In the genomic region with DNA sequence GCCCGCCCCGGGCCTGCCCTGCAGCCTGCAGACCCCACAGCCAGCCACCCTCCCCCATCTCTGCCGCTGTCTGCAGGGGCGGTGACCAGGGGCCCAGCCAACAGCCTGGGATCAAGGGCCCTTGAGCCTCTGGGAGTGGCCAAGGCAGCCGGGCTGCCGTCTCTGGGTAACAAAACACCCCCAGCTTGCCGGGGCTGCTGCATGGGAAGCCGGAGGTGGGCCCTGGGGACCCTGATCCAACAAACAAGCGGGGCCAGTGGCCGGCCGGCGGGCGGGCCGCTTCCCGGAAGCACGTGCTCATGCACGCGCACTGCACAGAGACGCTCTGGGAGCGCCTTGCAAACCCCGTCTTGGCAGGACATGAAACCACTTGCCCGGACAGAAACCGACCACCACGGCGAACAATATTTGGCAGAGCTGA, we compare ENCODE assay signal across 12 cellular contexts. TPM values are rescaled to one million over a fixed set of nuclear protein-coding genes. Genes with fewer than 3 reads are reported as not detected.
A peak's percentile ranks its signal among the peaks of the same experiment; 100 is the strongest.
DNase-seq lines count a peak whose midpoint lies in the region; ATAC-seq lines count a peak whose summit lies in the region.
"Had no signal": no experiment of that assay in that cellular context is flagged by ENCODE, and none has a peak within 500 bp of the region (broad histone marks: within the 10 kb centered on the region; RNA-seq: fewer than 3 reads in every experiment).

No MANE protein-coding gene starts in this region.

- no peak for ATAC-seq in activated T-cell treated with anti-CD3 and anti-CD28 coated beads, Interleukin-2, amount 50 U/mL, for 72 hours (replicated peaks in 1 of 2)
- no peak for ATAC-seq in activated naive CD8-positive, alpha-beta T cell treated with anti-CD3 and anti-CD28 coated beads, Interleukin-2, amount 10 ng/mL, durations not matched to agents 7 days and 5 days (ENCODE audit: low read depth)
- ATAC-seq in left lobe of liver = peak; percentile 24
- ATAC-seq in stimulated activated naive B cell treated with anti-CD40 and anti-IgM and Interleukin-4, amounts not matched to agents 10 μg/mL and 1 μg/mL and 100 μg/mL, for 72 hours (replicated peaks) = peak; percentile 21 to 25
- no peak for ATAC-seq in GM21360 (IDR thresholded peaks at IDR 0.05; ENCODE audit: unreplicated experiment)
- ATAC-seq: gastroesophageal sphincter, Panc1 had no signal

- DNase-seq in activated T-cell treated with anti-CD3 and anti-CD28 coated beads, Interleukin-2, amount 50 U/mL, for 24 hours = peak; percentile 64
- no peak for DNase-seq in activated T-cell treated with anti-CD3 and anti-CD28 coated beads, Interleukin-2, amount 50 U/mL, for 72 hours
- no peak for DNase-seq in activated naive CD8-positive, alpha-beta T cell treated with anti-CD3 and anti-CD28 coated beads, Interleukin-2, amount 10 ng/mL, durations not matched to agents 7 days and 5 days
- no peak for DNase-seq in left lobe of liver (ENCODE audit: low spot score)
- no peak for DNase-seq in stimulated activated naive B cell treated with anti-CD40 and anti-IgM and Interleukin-4, amounts not matched to agents 10 μg/mL and 1 μg/mL and 100 μg/mL, for 72 hours
- no peak for DNase-seq in stimulated activated CD4-positive, alpha-beta T cell treated with anti-CD3 and anti-CD28 coated beads, Interleukin-2, amount 100 ng/mL, for 48 hours
- DNase-seq in GF-D8 (lab: John Stamatoyannopoulos, UW) = no peak
- DNase-seq: activated CD4-positive, CD25-positive, alpha-beta regulatory T cell treated with anti-CD3 and anti-CD28 coated beads, Interleukin-2, amount 50 U/mL, for 72 hours; NCI-H1436 had no signal

- H3K27ac Mint-ChIP-seq in activated T-cell treated with anti-CD3 and anti-CD28 coated beads, Interleukin-2, amount 50 U/mL, for 24 hours = peak overlapping the region; percentile 73
- no peak overlapping the region for H3K27ac Mint-ChIP-seq in activated T-cell treated with anti-CD3 and anti-CD28 coated beads, Interleukin-2, amount 50 U/mL, for 72 hours
- peak overlapping the region; percentile 96 for H3K27ac Mint-ChIP-seq in activated naive CD8-positive, alpha-beta T cell treated with anti-CD3 and anti-CD28 coated beads, Interleukin-2, amount 10 ng/mL, durations not matched to agents 7 days and 5 days
- H3K27ac Mint-ChIP-seq in stimulated activated naive B cell treated with anti-CD40 and anti-IgM and Interleukin-4, amounts not matched to agents 10 μg/mL and 1 μg/mL and 100 μg/mL, for 72 hours = no peak overlapping the region

- H3K36me3 Mint-ChIP-seq in activated T-cell treated with anti-CD3 and anti-CD28 coated beads, Interleukin-2, amount 50 U/mL, for 24 hours (ENCODE audit: low read depth) = no peaks in the 10 kb centered on the region
- H3K36me3 Mint-ChIP-seq in activated T-cell treated with anti-CD3 and anti-CD28 coated beads, Interleukin-2, amount 50 U/mL, for 72 hours (ENCODE audit: insufficient read depth in 2 of 2) = no peaks in the 10 kb centered on the region
- H3K36me3 Mint-ChIP-seq in activated naive CD8-positive, alpha-beta T cell treated with anti-CD3 and anti-CD28 coated beads, Interleukin-2, amount 10 ng/mL, durations not matched to agents 7 days and 5 days = no peaks in the 10 kb centered on the region
- H3K36me3 Mint-ChIP-seq in stimulated activated naive B cell treated with anti-CD40 and anti-IgM and Interleukin-4, amounts not matched to agents 10 μg/mL and 1 μg/mL and 100 μg/mL, for 72 hours = no peaks in the 10 kb centered on the region

- H3K4me3 Mint-ChIP-seq in activated T-cell treated with anti-CD3 and anti-CD28 coated beads, Interleukin-2, amount 50 U/mL, for 24 hours = no peak overlapping the region
- no peak overlapping the region for H3K4me3 Mint-ChIP-seq in activated T-cell treated with anti-CD3 and anti-CD28 coated beads, Interleukin-2, amount 50 U/mL, for 72 hours
- peak overlapping the region; percentile 83 for H3K4me3 Mint-ChIP-seq in activated naive CD8-positive, alpha-beta T cell treated with anti-CD3 and anti-CD28 coated beads, Interleukin-2, amount 10 ng/mL, durations not matched to agents 7 days and 5 days
- H3K4me3 Mint-ChIP-seq in stimulated activated naive B cell treated with anti-CD40 and anti-IgM and Interleukin-4, amounts not matched to agents 10 μg/mL and 1 μg/mL and 100 μg/mL, for 72 hours = peak overlapping the region; percentile 46 to 71

- no peaks in the 10 kb centered on the region for H3K9me3 Mint-ChIP-seq in activated T-cell treated with anti-CD3 and anti-CD28 coated beads, Interleukin-2, amount 50 U/mL, for 24 hours
- H3K9me3 Mint-ChIP-seq in activated T-cell treated with anti-CD3 and anti-CD28 coated beads, Interleukin-2, amount 50 U/mL, for 72 hours = no peaks in the 10 kb centered on the region
- no peaks in the 10 kb centered on the region for H3K9me3 Mint-ChIP-seq in activated naive CD8-positive, alpha-beta T cell treated with anti-CD3 and anti-CD28 coated beads, Interleukin-2, amount 10 ng/mL, durations not matched to agents 7 days and 5 days
- no peaks in the 10 kb centered on the region for H3K9me3 Mint-ChIP-seq in stimulated activated naive B cell treated with anti-CD40 and anti-IgM and Interleukin-4, amounts not matched to agents 10 μg/mL and 1 μg/mL and 100 μg/mL, for 72 hours

- H3K27me3 Mint-ChIP-seq in activated T-cell treated with anti-CD3 and anti-CD28 coated beads, Interleukin-2, amount 50 U/mL, for 24 hours = no peaks in the 10 kb centered on the region
- H3K27me3 Mint-ChIP-seq in activated T-cell treated with anti-CD3 and anti-CD28 coated beads, Interleukin-2, amount 50 U/mL, for 72 hours (ENCODE audit: low read depth) = no peaks in the 10 kb centered on the region
- no peaks in the 10 kb centered on the region for H3K27me3 Mint-ChIP-seq in activated naive CD8-positive, alpha-beta T cell treated with anti-CD3 and anti-CD28 coated beads, Interleukin-2, amount 10 ng/mL, durations not matched to agents 7 days and 5 days
- H3K27me3 Mint-ChIP-seq in stimulated activated naive B cell treated with anti-CD40 and anti-IgM and Interleukin-4, amounts not matched to agents 10 μg/mL and 1 μg/mL and 100 μg/mL, for 72 hours = no peaks in the 10 kb centered on the region

- peaks cover 18% of the 10 kb centered on the region for H3K4me1 Mint-ChIP-seq in activated T-cell treated with anti-CD3 and anti-CD28 coated beads, Interleukin-2, amount 50 U/mL, for 24 hours (ENCODE audit: low read depth)
- H3K4me1 Mint-ChIP-seq in activated T-cell treated with anti-CD3 and anti-CD28 coated beads, Interleukin-2, amount 50 U/mL, for 72 hours (ENCODE audit: low read depth) = peaks cover 21% of the 10 kb centered on the region
- H3K4me1 Mint-ChIP-seq in activated naive CD8-positive, alpha-beta T cell treated with anti-CD3 and anti-CD28 coated beads, Interleukin-2, amount 10 ng/mL, durations not matched to agents 7 days and 5 days = peaks cover 12% of the 10 kb centered on the region
- peaks cover 18 to 38% of the 10 kb centered on the region in 2 donors for H3K4me1 Mint-ChIP-seq in stimulated activated naive B cell treated with anti-CD40 and anti-IgM and Interleukin-4, amounts not matched to agents 10 μg/mL and 1 μg/mL and 100 μg/mL, for 72 hours

- POLR2A ChIA-PET in activated naive CD8-positive, alpha-beta T cell treated with anti-CD3 and anti-CD28 coated beads, Interleukin-2, amount 10 ng/mL, durations not matched to agents 7 days and 5 days (lab: Charles Lee) = no interaction called here

RNA-seq across cellular contexts. Expression of gene MEGF6, which starts 13.2 kb away (rescaled TPM):
- 1 to 10 TPM; 4.9 to 6.8 TPM for total RNA-seq in activated T-cell treated with anti-CD3 and anti-CD28 coated beads, Interleukin-2, amount 50 U/mL, for 72 hours
- total RNA-seq in activated naive CD8-positive, alpha-beta T cell treated with anti-CD3 and anti-CD28 coated beads, Interleukin-2, amount 10 ng/mL, durations not matched to agents 7 days and 5 days = 10 to 100 TPM; 56.6 TPM
- 6.9 TPM for total RNA-seq in left lobe of liver

RNA-seq across cellular contexts. Expression of gene TPRG1L, which starts 26.8 kb away (rescaled TPM):
- total RNA-seq in activated T-cell treated with anti-CD3 and anti-CD28 coated beads, Interleukin-2, amount 50 U/mL, for 72 hours = 10 to 100 TPM; 12.5 to 15.5 TPM
- 10 to 100 TPM; 23.8 to 29.4 TPM for total RNA-seq in activated naive CD8-positive, alpha-beta T cell treated with anti-CD3 and anti-CD28 coated beads, Interleukin-2, amount 10 ng/mL, durations not matched to agents 7 days and 5 days
- 49.9 TPM for total RNA-seq in left lobe of liver

RNA-seq across cellular contexts. Expression of gene WRAP73, which starts 51.8 kb away (rescaled TPM):
- total RNA-seq in activated T-cell treated with anti-CD3 and anti-CD28 coated beads, Interleukin-2, amount 50 U/mL, for 72 hours = 10 to 100 TPM; 39.9 TPM
- total RNA-seq in activated naive CD8-positive, alpha-beta T cell treated with anti-CD3 and anti-CD28 coated beads, Interleukin-2, amount 10 ng/mL, durations not matched to agents 7 days and 5 days = 10 to 100 TPM; 40.2 to 41.6 TPM
- 8.9 TPM for total RNA-seq in left lobe of liver

RNA-seq across cellular contexts. Expression of gene TP73, which starts 54.3 kb away (rescaled TPM):
- total RNA-seq in activated T-cell treated with anti-CD3 and anti-CD28 coated beads, Interleukin-2, amount 50 U/mL, for 72 hours = 1 to 10 TPM in 1 of 2 donors, under 1 TPM in 1; 0.65 to 1.3 TPM
- 1 to 10 TPM in 1 of 2 experiments, under 1 TPM in 1; 0.62 to 1.1 TPM for total RNA-seq in activated naive CD8-positive, alpha-beta T cell treated with anti-CD3 and anti-CD28 coated beads, Interleukin-2, amount 10 ng/mL, durations not matched to agents 7 days and 5 days
- total RNA-seq in left lobe of liver = 0.08 TPM

Comparison
In these comparisons a context has a peak if more than half of its experiments do, and no peak if none do; other contexts are left out.
1. H3K27ac Mint-ChIP-seq: peak in activated T-cell treated with anti-CD3 and anti-CD28 coated beads, Interleukin-2, amount 50 U/mL, for 24 hours (single experiment) and activated naive CD8-positive, alpha-beta T cell treated with anti-CD3 and anti-CD28 coated beads, Interleukin-2, amount 10 ng/mL, durations not matched to agents 7 days and 5 days (single experiment); none in activated T-cell treated with anti-CD3 and anti-CD28 coated beads, Interleukin-2, amount 50 U/mL, for 72 hours (single experiment) and stimulated activated naive B cell treated with anti-CD40 and anti-IgM and Interleukin-4, amounts not matched to agents 10 μg/mL and 1 μg/mL and 100 μg/mL, for 72 hours (single experiment).
2. H3K4me3 Mint-ChIP-seq: peak in activated naive CD8-positive, alpha-beta T cell treated with anti-CD3 and anti-CD28 coated beads, Interleukin-2, amount 10 ng/mL, durations not matched to agents 7 days and 5 days (single experiment) and stimulated activated naive B cell treated with anti-CD40 and anti-IgM and Interleukin-4, amounts not matched to agents 10 μg/mL and 1 μg/mL and 100 μg/mL, for 72 hours (2 of 2); none in activated T-cell treated with anti-CD3 and anti-CD28 coated beads, Interleukin-2, amount 50 U/mL, for 24 hours (single experiment) and activated T-cell treated with anti-CD3 and anti-CD28 coated beads, Interleukin-2, amount 50 U/mL, for 72 hours (0 of 2).
3. ATAC-seq: peak in left lobe of liver (single experiment) and stimulated activated naive B cell treated with anti-CD40 and anti-IgM and Interleukin-4, amounts not matched to agents 10 μg/mL and 1 μg/mL and 100 μg/mL, for 72 hours (2 of 2); none in activated T-cell treated with anti-CD3 and anti-CD28 coated beads, Interleukin-2, amount 50 U/mL, for 72 hours (0 of 2), activated naive CD8-positive, alpha-beta T cell treated with anti-CD3 and anti-CD28 coated beads, Interleukin-2, amount 10 ng/mL, durations not matched to agents 7 days and 5 days (single experiment) and GM21360 (single experiment).